ENCODE assay signal across 8 cellular contexts in genomic region chr12:98644433-98644711, GRCh38. TPM values are rescaled to one million over a fixed set of nuclear protein-coding genes. Genes with fewer than 3 reads are reported as not detected.
DNase-seq lines count a peak whose midpoint lies in the region; ATAC-seq, FAIRE-seq and TF ChIP-seq lines count a peak whose summit lies in the region.

No MANE protein-coding gene starts in this region.

- POLR2A ChIA-PET in PC-9 (lab: Charles Lee; ENCODE audit: unreplicated experiment) (interaction anchor here (1.0 kb wide), 1 partner anchor 30 kb away, joined by 3 read pairs; no protein-coding TSS in a partner anchor), H1 (lab: Charles Lee; ENCODE audit: partially characterized antibody) (interaction anchor here (1.1 to 1.7 kb wide), 7 partner anchors 7 to 131 kb away, joined by 3 to 7 read pairs (median 4); partner anchors contain the start of genes SLC25A3 and TMPO)

- H3K18ac ChIP-seq in H1 (ENCODE audit: extremely low read depth, low read length), result peak overlapping the region; percentile 71

- no peak overlapping the region for H3K14ac ChIP-seq in H1 (ENCODE audit: insufficient read length)

- peaks cover 3% of the 10 kb centered on the region for H3K36me3 Mint-ChIP-seq in natural killer cell treated with Interleukin-12 subunit alpha and Interleukin-12 subunit beta and Interleukin-15 and Interleukin-18, amount 100 ng/mL, for 72 hours

- peak; percentile 7 for ATAC-seq in Right ventricle myocardium inferior
- peak; percentile 22 for ATAC-seq in HG02798 (IDR thresholded peaks at IDR 0.05; ENCODE audit: poor library complexity, unreplicated experiment)
- peak; percentile 12 to 29 for ATAC-seq in natural killer cell treated with Interleukin-12 subunit alpha and Interleukin-12 subunit beta and Interleukin-15 and Interleukin-18, amount 100 ng/mL, for 72 hours

- H3K79me2 ChIP-seq in PC-9 (ENCODE audit: low read depth) (0 out of 2 replicates have a peak, but pooled peaks cover 6% of the 10 kb centered on the region), H1 (ENCODE audit: control insufficient read depth in 1 of 2, insufficient read depth in 2 of 2, low read length in 2 of 2) (peaks cover 0 to 16% of the 10 kb centered on the region in 2 experiments; a peak in 2 of 4 replicates)

- H3K4me3 ChIP-seq in PC-9 (peak overlapping the region; percentile 85), H1 (ENCODE audit: extremely low read depth in 1 of 4, insufficient read depth in 2 of 4, low read depth in 3 of 4, low read length in 4 of 4) (peak overlapping the region; percentile 78 to 95 (median 88))

- no peak overlapping the region for H2BK12ac ChIP-seq in H1 (ENCODE audit: low read depth, low read length)

- H3K27ac Mint-ChIP-seq in natural killer cell treated with Interleukin-12 subunit alpha and Interleukin-12 subunit beta and Interleukin-15 and Interleukin-18, amount 100 ng/mL, for 72 hours, result peak overlapping the region; percentile 89 to 96

- no peaks in the 10 kb centered on the region for H3K27me3 ChIP-seq in PC-9 (ENCODE audit: insufficient read depth, low read depth)
- no peaks in the 10 kb centered on the region for H3K27me3 ChIP-seq in H1 (replicated peaks in 1 of 4; ENCODE audit: control insufficient read depth in 3 of 4, extremely low read depth in 1 of 4, insufficient read depth in 3 of 4, low read length in 3 of 4)

- H2BK120ac ChIP-seq in H1 (replicated peaks; ENCODE audit: low read depth, low read length), result no peak overlapping the region

- 1% methylated on average over 20 of the region's 20 CpGs; no CpG with 5 or more reads in 1 of the 2 experiments for WGBS in H1 (ENCODE audit: extremely low coverage in 1 of 2, insufficient coverage in 1 of 2, insufficient read length in 1 of 2, insufficient replicate concordance in 2 of 2, low coverage in 1 of 2, low lambda C conversion rate in 2 of 2, missing lambda C conversion rate in 1 of 2), 2 experiments

- no peak for TF ChIP-seq EP300 in H1 (IDR thresholded peaks at IDR 0.05; ENCODE audit: borderline replicate concordance in 1 of 2, low read depth in 2 of 2, low read length in 2 of 2)

- no peaks in the 10 kb centered on the region; the same call in 1 of the 2 replicates for H3K79me1 ChIP-seq in H1 (ENCODE audit: low read depth, low read length)

- no peak for TF ChIP-seq RAD21 in H1 (IDR thresholded peaks at IDR 0.05 in 1 of 2, conservative IDR thresholded peaks at IDR 0.05 in 1 of 2; ENCODE audit: low read depth in 2 of 2, low read length in 2 of 2)

- H2BK20ac ChIP-seq in H1 (ENCODE audit: low read length), result no peak overlapping the region

- H3K27ac ChIP-seq in PC-9 (peak overlapping the region; percentile 29), H1 (ENCODE audit: low read depth, low read length) (peak overlapping the region; percentile 15; the same call in 1 of the 2 replicates)

- TSS peak; percentile 63 for BruUV-seq in PC-9 (replicated peaks; lab: Mats Ljungman, UMichigan)

- H3K23me2 ChIP-seq in H1 (ENCODE audit: low read depth, low read length), result peaks cover 8% of the 10 kb centered on the region

- H3K9ac ChIP-seq in H1 (replicated peaks in 1 of 4; ENCODE audit: extremely low read depth in 1 of 4, low read depth in 3 of 4, low read length in 3 of 4), result peak overlapping the region in 3 of 4 experiments; percentile 53 to 64 (median 60); a peak in 5 of 7 replicates

- H3K9me3 Mint-ChIP-seq in natural killer cell treated with Interleukin-12 subunit alpha and Interleukin-12 subunit beta and Interleukin-15 and Interleukin-18, amount 100 ng/mL, for 72 hours, result no peaks in the 10 kb centered on the region

- intact Hi-C loops in Right ventricle myocardium inferior (cut with DNase I) (loop anchor here (2.0 kb wide), 2 partner anchors 52 to 78 kb away; partner anchors contain the start of gene SLC25A3), cardiac septum (cut with DNase I) (loop anchor here (10.0 kb wide), 1 partner anchor 130 kb away; the partner anchor contains the start of gene TMPO), PC-9 (cut with micrococcal nuclease; ENCODE audit: unreplicated experiment) (loop anchor here (2.0 kb wide), 2 partner anchors 78 to 220 kb away; no protein-coding TSS in a partner anchor)

- peak overlapping the region; percentile 86 for H3K4me2 ChIP-seq in PC-9
- H3K4me2 ChIP-seq in H1 (ENCODE audit: insufficient read depth in 1 of 2, low read depth in 2 of 2, low read length in 2 of 2), result peak overlapping the region; percentile 67 to 92

- peak overlapping the region; percentile 94 for H2AFZ ChIP-seq in PC-9
- 0 out of 2 replicates have a peak overlapping the region, but pooled peaks have one; percentile 43 for H2AFZ ChIP-seq in H1 (ENCODE audit: low read length)

- TF ChIP-seq CTCF in PC-9 (conservative IDR thresholded peaks at IDR 0.05), result no peak
- no peak for TF ChIP-seq CTCF in H1 (IDR thresholded peaks at IDR 0.05; ENCODE audit: control extremely low read depth in 1 of 3, insufficient read depth in 1 of 3, low read depth in 1 of 3, low read length in 3 of 3)

- H2AK5ac ChIP-seq in H1 (ENCODE audit: low read depth, low read length), result no peak overlapping the region

- DNase-seq in Right ventricle myocardium inferior (ENCODE audit: missing footprints) (peak; percentile 77), cardiac septum (ENCODE audit: low spot score) (no peak), PC-9 (no peak), H1 (ENCODE audit: low read depth in 1 of 2, low spot score in 2 of 2) (no peak), dedifferentiated amniotic fluid mesenchymal stem cell (ENCODE audit: extremely low spot score) (no peak)
- DNase-seq in natural killer cell treated with Interleukin-12 subunit alpha and Interleukin-12 subunit beta and Interleukin-15 and Interleukin-18, amount 100 ng/mL, for 72 hours (ENCODE audit: low spot score), result peak; percentile 68
- DNase-seq in activated CD8-positive, alpha-beta memory T cell treated with anti-CD3 and anti-CD28 coated beads, Interleukin-2, amount 50 U/mL, for 4 hours, result no peak

- H3K56ac ChIP-seq in H1 (replicated peaks; ENCODE audit: insufficient read length, low read depth, low read length), result no peak overlapping the region

- peak overlapping the region; percentile 78; the same call in 1 of the 2 replicates for H2BK5ac ChIP-seq in H1 (ENCODE audit: low read depth, low read length)

- peaks cover 7 to 14% of the 10 kb centered on the region in 2 donors for H3K4me1 Mint-ChIP-seq in natural killer cell treated with Interleukin-12 subunit alpha and Interleukin-12 subunit beta and Interleukin-15 and Interleukin-18, amount 100 ng/mL, for 72 hours (ENCODE audit: low read depth in 2 of 2)

- no peak overlapping the region for H3K23ac ChIP-seq in H1 (ENCODE audit: insufficient read length)

- FAIRE-seq in H1 (lab: Jason Lieb, UNC), result no peak

- no peak overlapping the region for H4K91ac ChIP-seq in H1 (replicated peaks; ENCODE audit: insufficient read length, low read length)

- no peaks in the 10 kb centered on the region for H3K9me2 ChIP-seq in PC-9 (ENCODE audit: insufficient read depth)

- no peaks in the 10 kb centered on the region for H3K36me3 ChIP-seq in PC-9 (ENCODE audit: low read depth)
- H3K36me3 ChIP-seq in H1 (ENCODE audit: control insufficient read depth in 2 of 4, insufficient read depth in 4 of 4, low read length in 3 of 4), result peaks cover 0 to 4% (median 0%) of the 10 kb centered on the region in 4 experiments; a peak in 2 of 8 replicates

- H4K20me1 ChIP-seq in PC-9 (ENCODE audit: insufficient read depth) (no peaks in the 10 kb centered on the region), H1 (replicated peaks in 1 of 2; ENCODE audit: control insufficient read depth in 1 of 2, insufficient read depth in 2 of 2, low read length in 2 of 2) (peaks cover 2% of the 10 kb centered on the region in 2 experiments)

- H3K27me3 Mint-ChIP-seq in natural killer cell treated with Interleukin-12 subunit alpha and Interleukin-12 subunit beta and Interleukin-15 and Interleukin-18, amount 100 ng/mL, for 72 hours, result no peaks in the 10 kb centered on the region

- peak overlapping the region; percentile 48 for H3K4ac ChIP-seq in H1 (replicated peaks; ENCODE audit: insufficient read length, low read depth, low read length)

- H4K5ac ChIP-seq in H1 (ENCODE audit: insufficient read length, low read depth, low read length), result peak overlapping the region; percentile 59

- H3K4me3 Mint-ChIP-seq in natural killer cell treated with Interleukin-12 subunit alpha and Interleukin-12 subunit beta and Interleukin-15 and Interleukin-18, amount 100 ng/mL, for 72 hours, result peak overlapping the region; percentile 82

- peaks cover 3% of the 10 kb centered on the region; the same call in 1 of the 2 replicates for H3F3A ChIP-seq in PC-9 (ENCODE audit: insufficient read depth, low read depth)

- H3K4me1 ChIP-seq in PC-9 (replicated peaks; ENCODE audit: insufficient read depth) (peaks cover 7% of the 10 kb centered on the region; the same call in 1 of the 2 replicates), H1 (replicated peaks in 1 of 4; ENCODE audit: control insufficient read depth in 3 of 4, insufficient read depth in 4 of 4, low read length in 3 of 4) (no peaks in the 10 kb centered on the region; a peak in 1 of 7 replicates)

- CTCF ChIA-PET in PC-9 (lab: Charles Lee) (no interaction called here), H1 (lab: Charles Lee; ENCODE audit: partially characterized antibody) (interaction anchor here (1.4 kb wide), 2 partner anchors 10 to 13 kb away, joined by 3 read pairs; no protein-coding TSS in a partner anchor)

- no peak overlapping the region for H2BK15ac ChIP-seq in H1 (ENCODE audit: low read length)

- H3K9me3 ChIP-seq in PC-9 (ENCODE audit: insufficient read depth, low read depth) (no peaks in the 10 kb centered on the region), H1 (ENCODE audit: insufficient read depth in 2 of 2, low read depth in 1 of 2, low read length in 1 of 2) (no peaks in the 10 kb centered on the region)

- TF ChIP-seq POLR2A in H1 (IDR thresholded peaks at IDR 0.05; ENCODE audit: control extremely low read depth in 1 of 2, low read depth in 2 of 2, low read length in 2 of 2), result no peak; a peak in 1 of 3 replicates

- no peak overlapping the region; the same call in 1 of the 2 replicates for H4K8ac ChIP-seq in H1 (ENCODE audit: extremely low read depth, insufficient read depth, low read length)

RNA-seq across cellular contexts. Expression of gene IKBIP, which starts 0.2 kb away (rescaled TPM):
- total RNA-seq in Right ventricle myocardium inferior (4.8 TPM), cardiac septum (7.1 TPM), PC-9 (2021) (6.6 and 7.2 TPM in 2 replicates)
- total RNA-seq in H1 (2021; fragmentation: NEBNext Ultra II Directional; extraction: Animal tissue kit (Norgen Biotek cat#: 25700)), result 10.4 and 12.4 TPM in 2 replicates
- 2.2 and 2.7 TPM in 2 replicates for polyA plus RNA-seq in H1 (2011; rRNA removed)
- polyA plus RNA-seq in H1 (2011; cell fraction: cytosol; rRNA removed), result 4.9 TPM
- 3.0 TPM for polyA plus RNA-seq in H1 (2011; cell fraction: nucleus; rRNA removed)
- 5.0 to 9.6 TPM (median 5.4 TPM) in 4 replicates for polyA plus RNA-seq in H1 (2012, experiment 1 of 2)
- 1.3 TPM for polyA plus RNA-seq in H1 (2012, experiment 2 of 2)
- 24.0 TPM for polyA plus RNA-seq in H1 (2013, experiment 1 of 2)
- polyA plus RNA-seq in H1 (2013, experiment 2 of 2), result 26.4 TPM
- polyA minus RNA-seq in H1 (2011; rRNA and poly(A)+ RNA removed), result 0.98 and 1.3 TPM in 2 replicates
- 2.8 TPM for polyA minus RNA-seq in H1 (2011; cell fraction: cytosol; rRNA and poly(A)+ RNA removed)
- polyA minus RNA-seq in H1 (2011; cell fraction: nucleus; rRNA and poly(A)+ RNA removed), result 4.1 TPM
- total RNA-seq in natural killer cell treated with Interleukin-12 subunit alpha and Interleukin-12 subunit beta and Interleukin-15 and Interleukin-18, amount 100 ng/mL, for 72 hours, result 10 to 100 TPM; 22.1 to 23.9 TPM

RNA-seq across cellular contexts. Expression of gene APAF1, which starts 0.7 kb away (rescaled TPM):
- 4.0 TPM for total RNA-seq in Right ventricle myocardium inferior
- total RNA-seq in cardiac septum, result 5.1 TPM
- 12.8 and 19.1 TPM in 2 replicates for total RNA-seq in PC-9 (2021)
- total RNA-seq in H1 (2021; fragmentation: NEBNext Ultra II Directional; extraction: Animal tissue kit (Norgen Biotek cat#: 25700)), result 21.0 and 22.6 TPM in 2 replicates
- polyA plus RNA-seq in H1 (2011; rRNA removed), result 4.3 and 4.7 TPM in 2 replicates
- 6.6 TPM for polyA plus RNA-seq in H1 (2011; cell fraction: cytosol; rRNA removed)
- polyA plus RNA-seq in H1 (2011; cell fraction: nucleus; rRNA removed), result 5.2 TPM
- polyA plus RNA-seq in H1 (2012, experiment 1 of 2), result 4.7 to 12.4 TPM (median 7.9 TPM) in 4 replicates
- polyA plus RNA-seq in H1 (2012, experiment 2 of 2), result 1.1 TPM
- polyA plus RNA-seq in H1 (2013, experiment 1 of 2), result 7.8 TPM
- 6.4 TPM for polyA plus RNA-seq in H1 (2013, experiment 2 of 2)
- polyA minus RNA-seq in H1 (2011; rRNA and poly(A)+ RNA removed), result 10.2 and 15.1 TPM in 2 replicates
- polyA minus RNA-seq in H1 (2011; cell fraction: cytosol; rRNA and poly(A)+ RNA removed), result 11.2 TPM
- polyA minus RNA-seq in H1 (2011; cell fraction: nucleus; rRNA and poly(A)+ RNA removed), result 13.9 TPM
- total RNA-seq in natural killer cell treated with Interleukin-12 subunit alpha and Interleukin-12 subunit beta and Interleukin-15 and Interleukin-18, amount 100 ng/mL, for 72 hours, result 10 to 100 TPM; 25.9 to 33.2 TPM

RNA-seq across cellular contexts. Expression of gene SLC25A3, which starts 50.9 kb away (rescaled TPM):
- 1,790 TPM for total RNA-seq in Right ventricle myocardium inferior
- total RNA-seq in cardiac septum, result 1,075 TPM
- total RNA-seq in PC-9 (2021), result 572 and 697 TPM in 2 replicates
- 709 and 719 TPM in 2 replicates for total RNA-seq in H1 (2021; fragmentation: NEBNext Ultra II Directional; extraction: Animal tissue kit (Norgen Biotek cat#: 25700))
- polyA plus RNA-seq in H1 (2011; rRNA removed), result 669 and 702 TPM in 2 replicates
- polyA plus RNA-seq in H1 (2011; cell fraction: cytosol; rRNA removed), result 785 TPM
- 660 TPM for polyA plus RNA-seq in H1 (2011; cell fraction: nucleus; rRNA removed)
- 669 to 875 TPM (median 708 TPM) in 4 replicates for polyA plus RNA-seq in H1 (2012, experiment 1 of 2)
- polyA plus RNA-seq in H1 (2012, experiment 2 of 2), result 698 TPM
- 530 TPM for polyA plus RNA-seq in H1 (2013, experiment 1 of 2)
- polyA plus RNA-seq in H1 (2013, experiment 2 of 2), result 535 TPM
- 426 and 552 TPM in 2 replicates for polyA minus RNA-seq in H1 (2011; rRNA and poly(A)+ RNA removed)
- 524 TPM for polyA minus RNA-seq in H1 (2011; cell fraction: cytosol; rRNA and poly(A)+ RNA removed)
- polyA minus RNA-seq in H1 (2011; cell fraction: nucleus; rRNA and poly(A)+ RNA removed), result 538 TPM
- 100 to 1,000 TPM; 444 to 571 TPM for total RNA-seq in natural killer cell treated with Interleukin-12 subunit alpha and Interleukin-12 subunit beta and Interleukin-15 and Interleukin-18, amount 100 ng/mL, for 72 hours

Comparison
In these comparisons a context has a peak if more than half of its experiments do, and no peak if none do; other contexts are left out.
1. DNase-seq: peak in Right ventricle myocardium inferior (single experiment) and natural killer cell treated with Interleukin-12 subunit alpha and Interleukin-12 subunit beta and Interleukin-15 and Interleukin-18, amount 100 ng/mL, for 72 hours (single experiment); none in cardiac septum (single experiment), PC-9 (0 of 2), H1 (0 of 2), dedifferentiated amniotic fluid mesenchymal stem cell (single experiment) and activated CD8-positive, alpha-beta memory T cell treated with anti-CD3 and anti-CD28 coated beads, Interleukin-2, amount 50 U/mL, for 4 hours (single experiment).
2. Peak in every context shown above with its lines, with median percentiles within 50 percentile points of each other: ATAC-seq.